In genomic region chr16:31636433-31636832, GRCh38 we compare ENCODE assay signal across 1 cellular context.
TF ChIP-seq lines count a peak whose summit lies in the region.

No MANE protein-coding gene starts in this region.

TF ChIP-seq in SK-N-SH treated with all-trans-retinoic acid at 6 μM for 48 hours, 23 proteins besides CTCF, POLR2A, EP300 and RAD21 (continued from another document):
- TF ChIP-seq TSHZ2 (CRISPR knock-in tag; IDR thresholded peaks at IDR 0.05), result no peak
TF ChIP-seq in SK-N-SH treated with all-trans-retinoic acid at 6 μM for 48 hours: peak in this region for 0.
